In genomic region chr15:86494475-86494874, GRCh38 we compare ENCODE assay signal across 29 cellular contexts.
"Had no signal": no experiment of that assay in that cellular context is flagged by ENCODE, and none has a peak within 500 bp of the region (broad histone marks: within the 10 kb centered on the region; RNA-seq: fewer than 3 reads in every experiment).

No MANE protein-coding gene starts in this region.

- DNase-seq: activated B cell treated with CpG ODN at 0.5 μM for 24 hours; activated CD4-positive, alpha-beta T cell treated with anti-CD3 and anti-CD28 coated beads for 48 hours; activated CD4-positive, alpha-beta T cell treated with anti-CD3 and anti-CD28 coated beads, Interleukin-2, amount 50 U/mL, for 1 hour; activated CD4-positive, alpha-beta T cell treated with anti-CD3 and anti-CD28 coated beads, Interleukin-2, amount 50 U/mL, for 48 hours; activated CD8-positive, alpha-beta memory T cell treated with anti-CD3 and anti-CD28 coated beads for 24 hours; activated CD8-positive, alpha-beta T cell treated with anti-CD3 and anti-CD28 coated beads for 36 hours; activated effector memory CD4-positive, alpha-beta T cell treated with Interleukin-2 at 50 U/mL for 16 hours; activated gamma-delta T cell treated with Interleukin-2 at 50 U/mL for 16 hours; activated naive CD4-positive, alpha-beta T cell treated with anti-CD3 and anti-CD28 coated beads, Interleukin-2, amount 50 U/mL, for 16 hours; activated naive CD4-positive, alpha-beta T cell treated with Interleukin-2 at 50 U/mL for 16 hours; activated T-cell treated with anti-CD3 and anti-CD28 coated beads, Interleukin-2, amount 50 U/mL, for 4 hours; amniotic stem cell; anterior cingulate cortex; brain microvascular endothelial cell; effector memory CD8-positive, alpha-beta T cell; esophagus squamous epithelium; foreskin melanocyte; head of caudate nucleus; T-helper 1 cell; T-helper 17 cell; T1000; WERI-Rb-1 had no signal

- FAIRE-seq: astrocyte had no signal

- H3K36me3 ChIP-seq: brain microvascular endothelial cell, esophagus squamous epithelium, gastroesophageal sphincter, WERI-Rb-1 had no signal

- H3K27ac ChIP-seq: brain microvascular endothelial cell, coronary artery, dorsolateral prefrontal cortex, epithelial cell of prostate, esophagus squamous epithelium, gastroesophageal sphincter, WERI-Rb-1 had no signal

- ATAC-seq: activated CD4-positive, CD25-positive, alpha-beta regulatory T cell treated with anti-CD3 and anti-CD28 coated beads, Interleukin-2, amount 50 U/mL, for 24 hours; activated CD8-positive, alpha-beta T cell treated with anti-CD3 and anti-CD28 coated beads for 36 hours; activated T-cell treated with anti-CD3 and anti-CD28 coated beads, Interleukin-2, amount 50 U/mL, for 4 hours; activated T-helper 17 cell treated with anti-CD3 and anti-CD28 coated beads, Interleukin-2, amount 50 U/mL, for 72 hours; effector memory CD8-positive, alpha-beta T cell; gastroesophageal sphincter; T-helper 17 cell had no signal

- H3K4me1 ChIP-seq: gastroesophageal sphincter had no signal

- H3K4me3 ChIP-seq: coronary artery, dorsolateral prefrontal cortex, esophagus squamous epithelium, gastroesophageal sphincter had no signal

- H3K27me3 ChIP-seq: brain microvascular endothelial cell, dorsolateral prefrontal cortex, esophagus squamous epithelium, gastroesophageal sphincter had no signal

- H3K9me3 ChIP-seq: esophagus squamous epithelium, gastroesophageal sphincter had no signal
